Comparison of ENCODE assay signal across 2 cellular contexts in the genomic region with DNA sequence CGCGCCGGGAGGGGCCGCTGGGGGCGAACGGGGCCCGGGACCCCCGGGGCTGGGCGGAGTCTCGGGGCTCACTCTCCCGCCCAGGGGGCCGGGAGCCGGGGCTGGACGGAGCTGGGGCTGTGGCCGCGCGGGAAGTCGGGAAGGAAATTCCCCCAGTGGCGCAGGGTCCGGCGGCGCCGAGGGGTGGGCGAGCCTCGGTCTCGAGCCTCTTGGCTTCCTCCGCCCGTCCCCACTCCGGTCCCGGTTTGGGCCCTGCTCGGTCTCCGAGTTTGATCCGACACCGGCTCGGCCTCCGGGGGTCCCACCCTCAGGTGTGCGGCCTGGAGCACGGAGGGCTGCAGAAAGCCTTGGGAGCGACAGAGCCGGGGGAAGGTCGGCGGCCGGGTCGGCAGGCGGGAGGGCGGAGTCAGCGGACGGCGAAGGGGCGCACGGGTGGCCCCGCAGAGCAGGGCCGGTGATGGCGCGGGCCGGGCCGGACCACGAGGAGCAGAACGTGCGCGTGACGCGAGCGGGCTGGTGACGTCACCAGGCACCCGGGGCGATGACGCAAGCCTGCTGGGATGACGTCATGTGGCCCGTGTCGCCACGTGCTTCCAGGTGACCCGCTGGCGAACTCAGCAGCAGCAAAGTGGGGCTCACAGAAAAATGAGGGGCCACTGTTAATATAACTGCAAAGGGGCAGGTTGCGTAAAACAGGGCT.
A peak's percentile ranks its signal among the peaks of the same experiment; 100 is the strongest.
TF ChIP-seq lines count a peak whose summit lies in the region.

No MANE protein-coding gene starts in this region.

TF ChIP-seq in IMR-90, 13 proteins besides CTCF, POLR2A, EP300 and RAD21:
- TF ChIP-seq CHD1 (IDR thresholded peaks at IDR 0.05; ENCODE audit: low read depth, low read length): peak; percentile 36; the same call in 1 of the 2 replicates
- TF ChIP-seq MAZ (IDR thresholded peaks at IDR 0.05; ENCODE audit: borderline replicate concordance, low read depth, low read length): no peak; the same call in 1 of the 2 replicates
- TF ChIP-seq, protein P1, sequence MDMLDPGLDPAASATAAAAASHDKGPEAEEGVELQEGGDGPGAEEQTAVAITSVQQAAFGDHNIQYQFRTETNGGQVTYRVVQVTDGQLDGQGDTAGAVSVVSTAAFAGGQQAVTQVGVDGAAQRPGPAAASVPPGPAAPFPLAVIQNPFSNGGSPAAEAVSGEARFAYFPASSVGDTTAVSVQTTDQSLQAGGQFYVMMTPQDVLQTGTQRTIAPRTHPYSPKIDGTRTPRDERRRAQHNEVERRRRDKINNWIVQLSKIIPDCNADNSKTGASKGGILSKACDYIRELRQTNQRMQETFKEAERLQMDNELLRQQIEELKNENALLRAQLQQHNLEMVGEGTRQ (IDR thresholded peaks at IDR 0.05; ENCODE audit: low read depth, low read length): peak; percentile 86
- peak; percentile 21 for TF ChIP-seq RCOR1 (IDR thresholded peaks at IDR 0.05; ENCODE audit: insufficient replicate concordance, low read length)
- TF ChIP-seq SMC3 (IDR thresholded peaks at IDR 0.05; ENCODE audit: low read depth, low read length): no peak
- TF ChIP-seq BHLHE40 (IDR thresholded peaks at IDR 0.05; ENCODE audit: low read depth, low read length): peak; percentile 100
- TF ChIP-seq RFX5 (IDR thresholded peaks at IDR 0.05; ENCODE audit: low read depth, low read length): no peak
- peak; percentile 96 for TF ChIP-seq FOS (IDR thresholded peaks at IDR 0.05; ENCODE audit: low read depth, low read length)
- peak; percentile 78; the same call in 1 of the 2 replicates for TF ChIP-seq MXI1 (IDR thresholded peaks at IDR 0.05; ENCODE audit: borderline replicate concordance, low read depth, low read length)
- peak; percentile 98 for TF ChIP-seq CEBPB (IDR thresholded peaks at IDR 0.05; ENCODE audit: low read depth, low read length)
TF ChIP-seq in IMR-90: peak in this region for 7.

TF ChIP-seq in WTC11, 78 proteins besides CTCF, POLR2A, EP300 and RAD21 (continues in another document):
- TF ChIP-seq RELA (CRISPR knock-in tag; IDR thresholded peaks at IDR 0.05; ENCODE audit: borderline replicate concordance): peak; percentile 76; the same call in 1 of the 2 replicates
- peak; percentile 50; the same call in 1 of the 2 replicates for TF ChIP-seq ZNF423 (CRISPR knock-in tag; IDR thresholded peaks at IDR 0.05)
- TF ChIP-seq GRHL2 (CRISPR knock-in tag; IDR thresholded peaks at IDR 0.05; ENCODE audit: insufficient replicate concordance, severe bottlenecking): no peak
- TF ChIP-seq, protein P2, sequence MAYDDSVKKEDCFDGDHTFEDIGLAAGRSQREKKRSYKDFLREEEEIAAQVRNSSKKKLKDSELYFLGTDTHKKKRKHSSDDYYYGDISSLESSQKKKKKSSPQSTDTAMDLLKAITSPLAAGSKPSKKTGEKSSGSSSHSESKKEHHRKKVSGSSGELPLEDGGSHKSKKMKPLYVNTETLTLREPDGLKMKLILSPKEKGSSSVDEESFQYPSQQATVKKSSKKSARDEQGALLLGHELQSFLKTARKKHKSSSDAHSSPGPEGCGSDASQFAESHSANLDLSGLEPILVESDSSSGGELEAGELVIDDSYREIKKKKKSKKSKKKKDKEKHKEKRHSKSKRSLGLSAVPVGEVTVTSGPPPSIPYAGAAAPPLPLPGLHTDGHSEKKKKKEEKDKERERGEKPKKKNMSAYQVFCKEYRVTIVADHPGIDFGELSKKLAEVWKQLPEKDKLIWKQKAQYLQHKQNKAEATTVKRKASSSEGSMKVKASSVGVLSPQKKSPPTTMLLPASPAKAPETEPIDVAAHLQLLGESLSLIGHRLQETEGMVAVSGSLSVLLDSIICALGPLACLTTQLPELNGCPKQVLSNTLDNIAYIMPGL (CRISPR knock-in tag; IDR thresholded peaks at IDR 0.05): peak; percentile 18; the same call in 1 of the 2 replicates
- TF ChIP-seq, protein P3, sequence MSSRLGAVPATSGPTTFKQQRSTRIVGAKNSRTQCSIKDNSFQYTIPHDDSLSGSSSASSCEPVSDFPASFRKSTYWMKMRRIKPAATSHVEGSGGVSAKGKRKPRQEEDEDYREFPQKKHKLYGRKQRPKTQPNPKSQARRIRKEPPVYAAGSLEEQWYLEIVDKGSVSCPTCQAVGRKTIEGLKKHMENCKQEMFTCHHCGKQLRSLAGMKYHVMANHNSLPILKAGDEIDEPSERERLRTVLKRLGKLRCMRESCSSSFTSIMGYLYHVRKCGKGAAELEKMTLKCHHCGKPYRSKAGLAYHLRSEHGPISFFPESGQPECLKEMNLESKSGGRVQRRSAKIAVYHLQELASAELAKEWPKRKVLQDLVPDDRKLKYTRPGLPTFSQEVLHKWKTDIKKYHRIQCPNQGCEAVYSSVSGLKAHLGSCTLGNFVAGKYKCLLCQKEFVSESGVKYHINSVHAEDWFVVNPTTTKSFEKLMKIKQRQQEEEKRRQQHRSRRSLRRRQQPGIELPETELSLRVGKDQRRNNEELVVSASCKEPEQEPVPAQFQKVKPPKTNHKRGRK (CRISPR knock-in tag; IDR thresholded peaks at IDR 0.05; ENCODE audit: borderline replicate concordance): no peak
- TF ChIP-seq, protein P4, sequence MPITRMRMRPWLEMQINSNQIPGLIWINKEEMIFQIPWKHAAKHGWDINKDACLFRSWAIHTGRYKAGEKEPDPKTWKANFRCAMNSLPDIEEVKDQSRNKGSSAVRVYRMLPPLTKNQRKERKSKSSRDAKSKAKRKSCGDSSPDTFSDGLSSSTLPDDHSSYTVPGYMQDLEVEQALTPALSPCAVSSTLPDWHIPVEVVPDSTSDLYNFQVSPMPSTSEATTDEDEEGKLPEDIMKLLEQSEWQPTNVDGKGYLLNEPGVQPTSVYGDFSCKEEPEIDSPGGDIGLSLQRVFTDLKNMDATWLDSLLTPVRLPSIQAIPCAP (CRISPR knock-in tag; IDR thresholded peaks at IDR 0.05): no peak; the same call in 1 of the 2 replicates
- peak; percentile 43; the same call in 1 of the 2 replicates for TF ChIP-seq SP1 (CRISPR knock-in tag; conservative IDR thresholded peaks at IDR 0.05)
- no peak for TF ChIP-seq MXD4 (CRISPR knock-in tag; IDR thresholded peaks at IDR 0.05; ENCODE audit: borderline replicate concordance)
- TF ChIP-seq, protein P5, sequence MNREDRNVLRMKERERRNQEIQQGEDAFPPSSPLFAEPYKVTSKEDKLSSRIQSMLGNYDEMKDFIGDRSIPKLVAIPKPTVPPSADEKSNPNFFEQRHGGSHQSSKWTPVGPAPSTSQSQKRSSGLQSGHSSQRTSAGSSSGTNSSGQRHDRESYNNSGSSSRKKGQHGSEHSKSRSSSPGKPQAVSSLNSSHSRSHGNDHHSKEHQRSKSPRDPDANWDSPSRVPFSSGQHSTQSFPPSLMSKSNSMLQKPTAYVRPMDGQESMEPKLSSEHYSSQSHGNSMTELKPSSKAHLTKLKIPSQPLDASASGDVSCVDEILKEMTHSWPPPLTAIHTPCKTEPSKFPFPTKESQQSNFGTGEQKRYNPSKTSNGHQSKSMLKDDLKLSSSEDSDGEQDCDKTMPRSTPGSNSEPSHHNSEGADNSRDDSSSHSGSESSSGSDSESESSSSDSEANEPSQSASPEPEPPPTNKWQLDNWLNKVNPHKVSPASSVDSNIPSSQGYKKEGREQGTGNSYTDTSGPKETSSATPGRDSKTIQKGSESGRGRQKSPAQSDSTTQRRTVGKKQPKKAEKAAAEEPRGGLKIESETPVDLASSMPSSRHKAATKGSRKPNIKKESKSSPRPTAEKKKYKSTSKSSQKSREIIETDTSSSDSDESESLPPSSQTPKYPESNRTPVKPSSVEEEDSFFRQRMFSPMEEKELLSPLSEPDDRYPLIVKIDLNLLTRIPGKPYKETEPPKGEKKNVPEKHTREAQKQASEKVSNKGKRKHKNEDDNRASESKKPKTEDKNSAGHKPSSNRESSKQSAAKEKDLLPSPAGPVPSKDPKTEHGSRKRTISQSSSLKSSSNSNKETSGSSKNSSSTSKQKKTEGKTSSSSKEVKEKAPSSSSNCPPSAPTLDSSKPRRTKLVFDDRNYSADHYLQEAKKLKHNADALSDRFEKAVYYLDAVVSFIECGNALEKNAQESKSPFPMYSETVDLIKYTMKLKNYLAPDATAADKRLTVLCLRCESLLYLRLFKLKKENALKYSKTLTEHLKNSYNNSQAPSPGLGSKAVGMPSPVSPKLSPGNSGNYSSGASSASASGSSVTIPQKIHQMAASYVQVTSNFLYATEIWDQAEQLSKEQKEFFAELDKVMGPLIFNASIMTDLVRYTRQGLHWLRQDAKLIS (CRISPR knock-in tag; IDR thresholded peaks at IDR 0.05; ENCODE audit: borderline replicate concordance): no peak
- 0 out of 2 replicates have a peak, but pooled peaks have one; percentile 6 for TF ChIP-seq JUN (CRISPR knock-in tag; IDR thresholded peaks at IDR 0.05)
- TF ChIP-seq ZNF396 (CRISPR knock-in tag; IDR thresholded peaks at IDR 0.05; ENCODE audit: borderline replicate concordance): no peak
- TF ChIP-seq CREB1 (CRISPR knock-in tag; IDR thresholded peaks at IDR 0.05): peak; percentile 75; the same call in 1 of the 2 replicates
- TF ChIP-seq, protein P6, sequence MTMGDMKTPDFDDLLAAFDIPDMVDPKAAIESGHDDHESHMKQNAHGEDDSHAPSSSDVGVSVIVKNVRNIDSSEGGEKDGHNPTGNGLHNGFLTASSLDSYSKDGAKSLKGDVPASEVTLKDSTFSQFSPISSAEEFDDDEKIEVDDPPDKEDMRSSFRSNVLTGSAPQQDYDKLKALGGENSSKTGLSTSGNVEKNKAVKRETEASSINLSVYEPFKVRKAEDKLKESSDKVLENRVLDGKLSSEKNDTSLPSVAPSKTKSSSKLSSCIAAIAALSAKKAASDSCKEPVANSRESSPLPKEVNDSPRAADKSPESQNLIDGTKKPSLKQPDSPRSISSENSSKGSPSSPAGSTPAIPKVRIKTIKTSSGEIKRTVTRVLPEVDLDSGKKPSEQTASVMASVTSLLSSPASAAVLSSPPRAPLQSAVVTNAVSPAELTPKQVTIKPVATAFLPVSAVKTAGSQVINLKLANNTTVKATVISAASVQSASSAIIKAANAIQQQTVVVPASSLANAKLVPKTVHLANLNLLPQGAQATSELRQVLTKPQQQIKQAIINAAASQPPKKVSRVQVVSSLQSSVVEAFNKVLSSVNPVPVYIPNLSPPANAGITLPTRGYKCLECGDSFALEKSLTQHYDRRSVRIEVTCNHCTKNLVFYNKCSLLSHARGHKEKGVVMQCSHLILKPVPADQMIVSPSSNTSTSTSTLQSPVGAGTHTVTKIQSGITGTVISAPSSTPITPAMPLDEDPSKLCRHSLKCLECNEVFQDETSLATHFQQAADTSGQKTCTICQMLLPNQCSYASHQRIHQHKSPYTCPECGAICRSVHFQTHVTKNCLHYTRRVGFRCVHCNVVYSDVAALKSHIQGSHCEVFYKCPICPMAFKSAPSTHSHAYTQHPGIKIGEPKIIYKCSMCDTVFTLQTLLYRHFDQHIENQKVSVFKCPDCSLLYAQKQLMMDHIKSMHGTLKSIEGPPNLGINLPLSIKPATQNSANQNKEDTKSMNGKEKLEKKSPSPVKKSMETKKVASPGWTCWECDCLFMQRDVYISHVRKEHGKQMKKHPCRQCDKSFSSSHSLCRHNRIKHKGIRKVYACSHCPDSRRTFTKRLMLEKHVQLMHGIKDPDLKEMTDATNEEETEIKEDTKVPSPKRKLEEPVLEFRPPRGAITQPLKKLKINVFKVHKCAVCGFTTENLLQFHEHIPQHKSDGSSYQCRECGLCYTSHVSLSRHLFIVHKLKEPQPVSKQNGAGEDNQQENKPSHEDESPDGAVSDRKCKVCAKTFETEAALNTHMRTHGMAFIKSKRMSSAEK (CRISPR knock-in tag; IDR thresholded peaks at IDR 0.05; ENCODE audit: borderline replicate concordance): no peak
- no peak for TF ChIP-seq JAZF1 (CRISPR knock-in tag; IDR thresholded peaks at IDR 0.05)
- TF ChIP-seq ETV6 (CRISPR knock-in tag; IDR thresholded peaks at IDR 0.05): peak; percentile 62; the same call in 1 of the 2 replicates
- peak; percentile 68 for TF ChIP-seq FOXK1 (CRISPR knock-in tag; IDR thresholded peaks at IDR 0.05)
- peak; percentile 88 for TF ChIP-seq GABPB1 (CRISPR knock-in tag; IDR thresholded peaks at IDR 0.05)
- no peak for TF ChIP-seq IRF2 (CRISPR knock-in tag; IDR thresholded peaks at IDR 0.05; ENCODE audit: borderline replicate concordance, low read depth)
- TF ChIP-seq, protein P7, sequence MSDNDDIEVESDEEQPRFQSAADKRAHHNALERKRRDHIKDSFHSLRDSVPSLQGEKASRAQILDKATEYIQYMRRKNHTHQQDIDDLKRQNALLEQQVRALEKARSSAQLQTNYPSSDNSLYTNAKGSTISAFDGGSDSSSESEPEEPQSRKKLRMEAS (CRISPR knock-in tag; IDR thresholded peaks at IDR 0.05): peak; percentile 98
- TF ChIP-seq, protein P8, sequence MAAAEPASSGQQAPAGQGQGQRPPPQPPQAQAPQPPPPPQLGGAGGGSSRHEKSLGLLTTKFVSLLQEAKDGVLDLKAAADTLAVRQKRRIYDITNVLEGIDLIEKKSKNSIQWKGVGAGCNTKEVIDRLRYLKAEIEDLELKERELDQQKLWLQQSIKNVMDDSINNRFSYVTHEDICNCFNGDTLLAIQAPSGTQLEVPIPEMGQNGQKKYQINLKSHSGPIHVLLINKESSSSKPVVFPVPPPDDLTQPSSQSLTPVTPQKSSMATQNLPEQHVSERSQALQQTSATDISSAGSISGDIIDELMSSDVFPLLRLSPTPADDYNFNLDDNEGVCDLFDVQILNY (CRISPR knock-in tag; IDR thresholded peaks at IDR 0.05): 0 out of 2 replicates have a peak, but pooled peaks have one; percentile 13
- no peak; the same call in 1 of the 2 replicates for TF ChIP-seq ZNF263 (CRISPR knock-in tag; IDR thresholded peaks at IDR 0.05; ENCODE audit: low read depth)
- TF ChIP-seq, protein P9, sequence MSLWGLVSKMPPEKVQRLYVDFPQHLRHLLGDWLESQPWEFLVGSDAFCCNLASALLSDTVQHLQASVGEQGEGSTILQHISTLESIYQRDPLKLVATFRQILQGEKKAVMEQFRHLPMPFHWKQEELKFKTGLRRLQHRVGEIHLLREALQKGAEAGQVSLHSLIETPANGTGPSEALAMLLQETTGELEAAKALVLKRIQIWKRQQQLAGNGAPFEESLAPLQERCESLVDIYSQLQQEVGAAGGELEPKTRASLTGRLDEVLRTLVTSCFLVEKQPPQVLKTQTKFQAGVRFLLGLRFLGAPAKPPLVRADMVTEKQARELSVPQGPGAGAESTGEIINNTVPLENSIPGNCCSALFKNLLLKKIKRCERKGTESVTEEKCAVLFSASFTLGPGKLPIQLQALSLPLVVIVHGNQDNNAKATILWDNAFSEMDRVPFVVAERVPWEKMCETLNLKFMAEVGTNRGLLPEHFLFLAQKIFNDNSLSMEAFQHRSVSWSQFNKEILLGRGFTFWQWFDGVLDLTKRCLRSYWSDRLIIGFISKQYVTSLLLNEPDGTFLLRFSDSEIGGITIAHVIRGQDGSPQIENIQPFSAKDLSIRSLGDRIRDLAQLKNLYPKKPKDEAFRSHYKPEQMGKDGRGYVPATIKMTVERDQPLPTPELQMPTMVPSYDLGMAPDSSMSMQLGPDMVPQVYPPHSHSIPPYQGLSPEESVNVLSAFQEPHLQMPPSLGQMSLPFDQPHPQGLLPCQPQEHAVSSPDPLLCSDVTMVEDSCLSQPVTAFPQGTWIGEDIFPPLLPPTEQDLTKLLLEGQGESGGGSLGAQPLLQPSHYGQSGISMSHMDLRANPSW (CRISPR knock-in tag; conservative IDR thresholded peaks at IDR 0.05; ENCODE audit: low read depth): no peak
- TF ChIP-seq NFE2L1 (CRISPR knock-in tag; IDR thresholded peaks at IDR 0.05): peak; percentile 61; the same call in 1 of the 2 replicates
- TF ChIP-seq ZNF219 (CRISPR knock-in tag; IDR thresholded peaks at IDR 0.05; ENCODE audit: borderline replicate concordance): peak; percentile 76; the same call in 1 of the 2 replicates
- TF ChIP-seq ZNF138 (CRISPR knock-in tag; conservative IDR thresholded peaks at IDR 0.05): no peak
- no peak for TF ChIP-seq OVOL2 (CRISPR knock-in tag; IDR thresholded peaks at IDR 0.05; ENCODE audit: borderline replicate concordance)
- TF ChIP-seq, protein P10, sequence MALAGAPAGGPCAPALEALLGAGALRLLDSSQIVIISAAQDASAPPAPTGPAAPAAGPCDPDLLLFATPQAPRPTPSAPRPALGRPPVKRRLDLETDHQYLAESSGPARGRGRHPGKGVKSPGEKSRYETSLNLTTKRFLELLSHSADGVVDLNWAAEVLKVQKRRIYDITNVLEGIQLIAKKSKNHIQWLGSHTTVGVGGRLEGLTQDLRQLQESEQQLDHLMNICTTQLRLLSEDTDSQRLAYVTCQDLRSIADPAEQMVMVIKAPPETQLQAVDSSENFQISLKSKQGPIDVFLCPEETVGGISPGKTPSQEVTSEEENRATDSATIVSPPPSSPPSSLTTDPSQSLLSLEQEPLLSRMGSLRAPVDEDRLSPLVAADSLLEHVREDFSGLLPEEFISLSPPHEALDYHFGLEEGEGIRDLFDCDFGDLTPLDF (CRISPR knock-in tag; IDR thresholded peaks at IDR 0.05): peak; percentile 85; the same call in 1 of the 2 replicates
